In genomic region chr1:164636744-164637143, GRCh38 we compare ENCODE assay signal across 18 cellular contexts.
DNase-seq lines count a peak whose midpoint lies in the region; ATAC-seq and TF ChIP-seq lines count a peak whose summit lies in the region.
"Had no signal": no experiment of that assay in that cellular context is flagged by ENCODE, and none has a peak within 500 bp of the region (broad histone marks: within the 10 kb centered on the region; RNA-seq: fewer than 3 reads in every experiment).

No MANE protein-coding gene starts in this region.

- H3K27ac Mint-ChIP-seq in nephron (peak overlapping the region; percentile 79 to 94 (median 84)), type B pancreatic cell (peak overlapping the region; percentile 95)
- H3K27ac Mint-ChIP-seq: CD4-positive, alpha-beta T cell; dendritic cell treated with granulocyte-macrophage colony-stimulating factor and Interleukin-4, amounts not matched to agents 40 ng/mL and 50 ng/mL, for 4 days; stimulated activated effector memory CD8-positive, alpha-beta T cell treated with anti-CD3 and anti-CD28 coated beads, Interleukin-12 subunit alpha, Interleukin-12 subunit beta, amount 100 ng/mL, for 72 hours had no signal

- no peaks in the 10 kb centered on the region for H3K9me3 Mint-ChIP-seq in nephron
- H3K9me3 Mint-ChIP-seq in type B pancreatic cell: no peaks in the 10 kb centered on the region
- H3K9me3 Mint-ChIP-seq: CD4-positive, alpha-beta T cell; dendritic cell treated with granulocyte-macrophage colony-stimulating factor and Interleukin-4, amounts not matched to agents 40 ng/mL and 50 ng/mL, for 4 days; stimulated activated effector memory CD8-positive, alpha-beta T cell treated with anti-CD3 and anti-CD28 coated beads, Interleukin-12 subunit alpha, Interleukin-12 subunit beta, amount 100 ng/mL, for 72 hours had no signal

- peak overlapping the region; percentile 14 for H3K27ac ChIP-seq in cardiac muscle cell
- H3K27ac ChIP-seq in colonic mucosa: peak overlapping the region; percentile 41
- H3K27ac ChIP-seq: upper lobe of right lung, VCaP had no signal

- peaks cover 32% of the 10 kb centered on the region for H3K36me3 Mint-ChIP-seq in nephron (ENCODE audit: low read depth)
- peaks cover 62% of the 10 kb centered on the region for H3K36me3 Mint-ChIP-seq in type B pancreatic cell
- H3K36me3 Mint-ChIP-seq: stimulated activated effector memory CD8-positive, alpha-beta T cell treated with anti-CD3 and anti-CD28 coated beads, Interleukin-12 subunit alpha, Interleukin-12 subunit beta, amount 100 ng/mL, for 72 hours had no signal

- intact Hi-C loops in cardiac septum (cut with DNase I): loop anchor here (5.0 kb wide), 1 partner anchor 146 kb away; no protein-coding TSS in a partner anchor
- intact Hi-C loops in colonic mucosa (cut with DNase I): no loop called here
- intact Hi-C loops in left colon (cut with DNase I, micrococcal nuclease): no loop called here

- H3K4me1 ChIP-seq in cardiac muscle cell (ENCODE audit: low read depth) (peaks cover 51% of the 10 kb centered on the region), colonic mucosa (peaks cover 6% of the 10 kb centered on the region)

- DNase-seq in cardiac muscle cell (ENCODE audit: low read depth in 1 of 2, low spot score in 1 of 2): no peak
- no peak for DNase-seq in cardiac septum (ENCODE audit: low spot score)
- DNase-seq in colonic mucosa: no peak
- no peak for DNase-seq in type B pancreatic cell (ENCODE audit: extremely low spot score, unreplicated experiment)
- no peak for DNase-seq in left colon
- DNase-seq in LoVo (ENCODE audit: low spot score): no peak
- DNase-seq: activated effector memory CD4-positive, alpha-beta T cell treated with Interleukin-2 at 50 U/mL for 16 hours; CD4-positive, alpha-beta T cell; EL; GOT3; NCI-H2029 treated with DMSO at 0.1 percent for 48 hours; T-helper 1 cell; upper lobe of right lung had no signal

- H3K4me1 Mint-ChIP-seq in nephron (peaks cover 79% of the 10 kb centered on the region), type B pancreatic cell (ENCODE audit: unreplicated experiment) (peaks cover 84% of the 10 kb centered on the region)
- H3K4me1 Mint-ChIP-seq: stimulated activated effector memory CD8-positive, alpha-beta T cell treated with anti-CD3 and anti-CD28 coated beads, Interleukin-12 subunit alpha, Interleukin-12 subunit beta, amount 100 ng/mL, for 72 hours had no signal

- H3K4me3 Mint-ChIP-seq in nephron: peak overlapping the region in 1 of 3 experiments; percentile 22
- peak overlapping the region; percentile 68 for H3K4me3 Mint-ChIP-seq in type B pancreatic cell
- H3K4me3 Mint-ChIP-seq: CD4-positive, alpha-beta T cell; dendritic cell treated with granulocyte-macrophage colony-stimulating factor and Interleukin-4, amounts not matched to agents 40 ng/mL and 50 ng/mL, for 4 days; stimulated activated effector memory CD8-positive, alpha-beta T cell treated with anti-CD3 and anti-CD28 coated beads, Interleukin-12 subunit alpha, Interleukin-12 subunit beta, amount 100 ng/mL, for 72 hours had no signal

- TF ChIP-seq CTCF in cardiac muscle cell (IDR thresholded peaks at IDR 0.05; ENCODE audit: low read depth, low read length) (no peak), colonic mucosa (IDR thresholded peaks at IDR 0.05) (no peak), nephron (IDR thresholded peaks at IDR 0.05; ENCODE audit: unreplicated experiment in 3 of 3) (no peak), type B pancreatic cell (conservative IDR thresholded peaks at IDR 0.05) (no peak)

- H3K27me3 Mint-ChIP-seq in nephron (ENCODE audit: low read depth) (no peaks in the 10 kb centered on the region), type B pancreatic cell (no peaks in the 10 kb centered on the region)
- H3K27me3 Mint-ChIP-seq: CD4-positive, alpha-beta T cell had no signal

- H3K4me3 ChIP-seq in cardiac muscle cell (no peak overlapping the region), colonic mucosa (no peak overlapping the region)
- H3K4me3 ChIP-seq: upper lobe of right lung had no signal

- ATAC-seq in GM21423 (IDR thresholded peaks at IDR 0.05; ENCODE audit: unreplicated experiment): no peak
- no peak for ATAC-seq in left colon
- ATAC-seq: stimulated activated effector memory CD8-positive, alpha-beta T cell treated with anti-CD3 and anti-CD28 coated beads, Interleukin-12 subunit alpha, Interleukin-12 subunit beta, amount 100 ng/mL, for 72 hours; upper lobe of right lung had no signal

- H3K9ac ChIP-seq in colonic mucosa (ENCODE audit: low read depth in 2 of 2, low read length in 2 of 2): no peak overlapping the region

- H3K27me3 ChIP-seq in cardiac muscle cell: no peaks in the 10 kb centered on the region
- H3K27me3 ChIP-seq in colonic mucosa: no peaks in the 10 kb centered on the region
- H3K27me3 ChIP-seq: upper lobe of right lung had no signal

- peaks cover 3% of the 10 kb centered on the region for H3K36me3 ChIP-seq in cardiac muscle cell
- no peaks in the 10 kb centered on the region for H3K36me3 ChIP-seq in colonic mucosa
- H3K36me3 ChIP-seq: upper lobe of right lung had no signal

- H3K9me3 ChIP-seq in cardiac muscle cell (ENCODE audit: low read depth) (no peaks in the 10 kb centered on the region), colonic mucosa (no peaks in the 10 kb centered on the region)
- H3K9me3 ChIP-seq: upper lobe of right lung had no signal
